12 cellular contexts compared by ENCODE assay signal in the genomic region with DNA sequence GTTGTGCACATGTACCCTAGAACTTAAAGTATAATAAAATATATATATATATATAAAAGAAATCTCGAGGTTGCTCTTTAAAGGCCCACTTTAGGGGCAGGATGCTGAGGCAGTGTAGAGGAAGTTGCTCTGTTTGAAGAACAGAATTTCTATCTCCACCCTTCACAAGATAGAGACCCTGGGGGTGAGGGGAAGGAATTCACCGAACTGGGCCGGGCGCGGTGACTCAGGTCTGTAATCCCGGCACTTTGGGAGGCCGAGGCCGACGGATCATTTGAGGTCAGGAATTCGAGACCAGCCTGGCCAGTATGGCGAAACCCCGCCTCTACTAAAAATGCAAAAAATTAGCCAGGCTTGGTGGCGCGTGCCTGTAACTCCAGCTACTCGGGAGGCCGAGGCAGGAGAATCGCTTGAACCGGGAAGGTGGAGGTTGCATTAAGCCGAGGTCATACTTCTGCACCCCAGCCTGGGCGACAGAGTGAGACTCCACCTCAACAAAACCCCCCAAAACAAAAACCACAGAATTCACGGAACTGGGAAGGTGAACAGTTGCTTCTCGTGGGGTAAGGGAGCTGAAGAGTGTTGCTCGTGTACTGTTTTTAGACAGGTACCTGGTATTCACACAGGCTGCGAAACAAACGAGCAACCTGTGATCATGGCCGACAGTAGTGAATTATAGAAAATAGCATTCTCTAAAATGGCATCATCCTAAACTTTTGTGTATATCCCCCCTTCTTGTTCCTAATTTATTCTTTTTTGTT. TPM values are rescaled to one million over a fixed set of nuclear protein-coding genes. Genes with fewer than 3 reads are reported as not detected.
DNase-seq lines count a peak whose midpoint lies in the region; ATAC-seq, FAIRE-seq and TF ChIP-seq lines count a peak whose summit lies in the region.
"Had no signal": no experiment of that assay in that cellular context is flagged by ENCODE, and none has a peak within 500 bp of the region (broad histone marks: within the 10 kb centered on the region; RNA-seq: fewer than 3 reads in every experiment).

No MANE protein-coding gene starts in this region.

- H3K4me3 Mint-ChIP-seq in WTC11 = peak overlapping the region; percentile 81
- peak overlapping the region; percentile 93 for H3K4me3 Mint-ChIP-seq in central memory CD8-positive, alpha-beta T cell

- peak; percentile 69 for FAIRE-seq in GM18507 (lab: Jason Lieb, UNC)
- FAIRE-seq: TTC549 had no signal

- CTCF ChIA-PET in WTC11 (lab: Charles Lee) (interaction anchor here (0.6 to 2.5 kb wide), 2 partner anchors 31 to 174 kb away, joined by 3 to 11 read pairs; no protein-coding TSS in a partner anchor), HEK293T (lab: Yijun Ruan, JAX) (no interaction called here)

- no peak for ATAC-seq in WTC11
- ATAC-seq in central memory CD8-positive, alpha-beta T cell (replicated peaks; ENCODE audit: extremely low read depth, poor library complexity, severe bottlenecking) = no peak
- no peak for ATAC-seq in HG02642 (IDR thresholded peaks at IDR 0.05; ENCODE audit: poor library complexity, unreplicated experiment)

- H3K9me3 ChIP-seq in spleen = no peaks in the 10 kb centered on the region

- H3K27ac ChIP-seq in spleen = peak overlapping the region; percentile 62 to 97 (median 94)

- H3K36me3 ChIP-seq in spleen = peaks cover 0 to 51% (median 31%) of the 10 kb centered on the region in 6 donors

- no peaks in the 10 kb centered on the region for H3K27me3 ChIP-seq in spleen (replicated peaks in 1 of 7)

- TF ChIP-seq CTCF in WTC11 (IDR thresholded peaks at IDR 0.05) = no peak
- no peak for TF ChIP-seq CTCF in spleen (IDR thresholded peaks at IDR 0.05 in 8 of 11, conservative IDR thresholded peaks at IDR 0.05 in 3 of 11)

- DNase-seq in GM18507 (ENCODE audit: extremely low spot score, insufficient read length, low read depth) (no peak), WTC11 (ENCODE audit: low spot score) (peak; percentile 19), spleen (no peak), HEK293T (ENCODE audit: extremely low spot score) (no peak), SIG-M5 treated with dmso at 0.1 percent for 504 hours (lab: John Stamatoyannopoulos, UW; ENCODE audit: unreplicated experiment) (no peak)
- no peak for DNase-seq in central memory CD8-positive, alpha-beta T cell (ENCODE audit: low spot score in 2 of 2)
- DNase-seq: DMS53, erythroblast, H7, NCI-H748 treated with DMSO at 0.1 percent for 48 hours had no signal

- peaks cover 16% of the 10 kb centered on the region for H3K27me3 Mint-ChIP-seq in WTC11 (ENCODE audit: low read depth)
- no peaks in the 10 kb centered on the region for H3K27me3 Mint-ChIP-seq in central memory CD8-positive, alpha-beta T cell

- peaks cover 23% of the 10 kb centered on the region for H3K4me1 Mint-ChIP-seq in WTC11
- H3K4me1 Mint-ChIP-seq in central memory CD8-positive, alpha-beta T cell = peaks cover 39% of the 10 kb centered on the region

- WGBS in spleen, 5 donors = 47 to 67% (median 61%) methylated on average over 26 of the region's 26 CpGs

- POLR2A ChIA-PET in WTC11 (lab: Charles Lee) = no interaction called here
- POLR2A ChIA-PET in HEK293T (lab: Yijun Ruan, JAX) = no interaction called here

- no peaks in the 10 kb centered on the region for H3K9me3 Mint-ChIP-seq in WTC11
- H3K9me3 Mint-ChIP-seq in central memory CD8-positive, alpha-beta T cell = no peaks in the 10 kb centered on the region

- H3K4me3 ChIP-seq in spleen = peak overlapping the region in 7 of 8 donors; percentile 24 to 84 (median 61)

- no peaks in the 10 kb centered on the region for H3K36me3 Mint-ChIP-seq in WTC11
- H3K36me3 Mint-ChIP-seq in central memory CD8-positive, alpha-beta T cell (ENCODE audit: insufficient read depth) = peaks cover 68% of the 10 kb centered on the region

- intact Hi-C loops in spleen (cut with DNase I; ENCODE audit: low total_unique reads) = no loop called here

- TF ChIP-seq POLR2A in spleen (IDR thresholded peaks at IDR 0.05) = no peak

- peaks cover 2 to 96% (median 42%) of the 10 kb centered on the region in 6 donors for H3K4me1 ChIP-seq in spleen

- no peak overlapping the region for H3K27ac Mint-ChIP-seq in WTC11
- peak overlapping the region; percentile 88 for H3K27ac Mint-ChIP-seq in central memory CD8-positive, alpha-beta T cell (ENCODE audit: low read depth)

TF ChIP-seq in WTC11, 78 proteins besides CTCF, POLR2A, EP300 and RAD21:
- TF ChIP-seq, protein P1, sequence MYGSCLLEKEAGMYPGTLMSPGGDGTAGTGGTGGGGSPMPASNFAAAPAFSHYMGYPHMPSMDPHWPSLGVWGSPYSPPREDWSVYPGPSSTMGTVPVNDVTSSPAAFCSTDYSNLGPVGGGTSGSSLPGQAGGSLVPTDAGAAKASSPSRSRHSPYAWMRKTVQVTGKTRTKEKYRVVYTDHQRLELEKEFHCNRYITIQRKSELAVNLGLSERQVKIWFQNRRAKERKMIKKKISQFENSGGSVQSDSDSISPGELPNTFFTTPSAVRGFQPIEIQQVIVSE (CRISPR knock-in tag; IDR thresholded peaks at IDR 0.05; ENCODE audit: borderline replicate concordance) = no peak

TF ChIP-seq in HEK293T, 16 proteins besides CTCF, POLR2A, EP300 and RAD21:
- no peak for TF ChIP-seq SP1 (IDR thresholded peaks at IDR 0.05)

RNA-seq across cellular contexts. Expression of a gene that starts 6.2 kb away (rescaled TPM):
- total RNA-seq in WTC11 (2021) (1.4 to 3.1 TPM (median 1.6 TPM) in 3 replicates), spleen (100 to 1,000 TPM; 156 to 341 (median 215) TPM)
- 100 to 1,000 TPM; 193 to 321 (median 256) TPM for polyA plus RNA-seq in spleen

Comparison
In these comparisons a context has a peak if more than half of its experiments do, and no peak if none do; other contexts are left out.
1. RNA of a gene that starts 6.2 kb away (total RNA-seq): 156 to 341 TPM in spleen; 1.4 to 3.1 TPM in WTC11; every median in the first group is over 10 times any median in the second.